Comparison of ENCODE assay signal across 13 cellular contexts in genomic region chr17:3879181-3879580, GRCh38. TPM values are rescaled to one million over a fixed set of nuclear protein-coding genes. Genes with fewer than 3 reads are reported as not detected.
A peak's percentile ranks its signal among the peaks of the same experiment; 100 is the strongest.
DNase-seq lines count a peak whose midpoint lies in the region; ATAC-seq, FAIRE-seq and TF ChIP-seq lines count a peak whose summit lies in the region.
"Had no signal": no experiment of that assay in that cellular context is flagged by ENCODE, and none has a peak within 500 bp of the region (broad histone marks: within the 10 kb centered on the region; RNA-seq: fewer than 3 reads in every experiment).

No MANE protein-coding gene starts in this region.

- H3K36me3 Mint-ChIP-seq in effector memory CD8-positive, alpha-beta T cell (ENCODE audit: insufficient read depth): peaks cover 3% of the 10 kb centered on the region

- no peak overlapping the region for H3K4me3 Mint-ChIP-seq in effector memory CD8-positive, alpha-beta T cell
- H3K4me3 Mint-ChIP-seq: activated CD4-positive, alpha-beta T cell treated with anti-CD3 and anti-CD28 coated beads for 36 hours had no signal

- peak; percentile 63 for DNase-seq in Daoy (ENCODE audit: low read depth)
- DNase-seq in NCI-H524 treated with DMSO at 0.1 percent for 48 hours (lab: John Stamatoyannopoulos, UW): peak; percentile 94
- DNase-seq in effector memory CD8-positive, alpha-beta T cell: no peak
- peak; percentile 99 for DNase-seq in myocyte (ENCODE audit: low read depth)
- DNase-seq in activated CD4-positive, alpha-beta T cell treated with anti-CD3 and anti-CD28 coated beads for 1 hour: no peak
- DNase-seq in GM12891 (ENCODE audit: insufficient read length, low spot score): no peak
- DNase-seq: activated CD4-positive, alpha-beta T cell treated with anti-CD3 and anti-CD28 coated beads for 36 hours; Calu3; mammary epithelial cell; NCI-H345 had no signal

- TF ChIP-seq POLR2A in GM12891 (IDR thresholded peaks at IDR 0.05; ENCODE audit: low read depth, low read length): no peak

- peak overlapping the region; percentile 51 to 63 for H3K27ac Mint-ChIP-seq in effector memory CD8-positive, alpha-beta T cell
- H3K27ac Mint-ChIP-seq: activated CD4-positive, alpha-beta T cell treated with anti-CD3 and anti-CD28 coated beads for 36 hours had no signal

- no peak for FAIRE-seq in GM12891 (lab: Jason Lieb, UNC)
- FAIRE-seq: colon had no signal

- no peaks in the 10 kb centered on the region for H3K27me3 Mint-ChIP-seq in effector memory CD8-positive, alpha-beta T cell
- H3K27me3 Mint-ChIP-seq: activated CD4-positive, alpha-beta T cell treated with anti-CD3 and anti-CD28 coated beads for 36 hours had no signal

- no peaks in the 10 kb centered on the region for H3K9me3 Mint-ChIP-seq in effector memory CD8-positive, alpha-beta T cell

- peaks cover 0 to 2% of the 10 kb centered on the region in 2 donors for H3K4me1 Mint-ChIP-seq in effector memory CD8-positive, alpha-beta T cell (ENCODE audit: low read depth in 2 of 2)
- H3K4me1 Mint-ChIP-seq: activated CD4-positive, alpha-beta T cell treated with anti-CD3 and anti-CD28 coated beads for 36 hours had no signal

- ATAC-seq in effector memory CD8-positive, alpha-beta T cell (replicated peaks): no peak
- no peak for ATAC-seq in GM21367 (IDR thresholded peaks at IDR 0.05; ENCODE audit: unreplicated experiment)
- ATAC-seq in HG03139 (IDR thresholded peaks at IDR 0.05; ENCODE audit: unreplicated experiment): no peak
- ATAC-seq: activated CD4-positive, alpha-beta T cell treated with anti-CD3 and anti-CD28 coated beads for 36 hours had no signal

TF ChIP-seq in GM12891, 5 proteins besides CTCF, POLR2A, EP300 and RAD21:
- TF ChIP-seq POLR2AphosphoS5 (IDR thresholded peaks at IDR 0.05; ENCODE audit: low read depth, low read length): no peak
- no peak for TF ChIP-seq SPI1 (IDR thresholded peaks at IDR 0.05; ENCODE audit: low read depth, low read length)
- TF ChIP-seq PAX5 (IDR thresholded peaks at IDR 0.05; ENCODE audit: insufficient read depth, low read length, severe bottlenecking): no peak
- no peak for TF ChIP-seq TAF1 (IDR thresholded peaks at IDR 0.05; ENCODE audit: low read depth, low read length)
- TF ChIP-seq POU2F2 (IDR thresholded peaks at IDR 0.05; ENCODE audit: low read depth, low read length): no peak
TF ChIP-seq in GM12891: peak in this region for 0.

RNA-seq across cellular contexts. Expression of gene CAMKK1, which starts 13.7 kb away (rescaled TPM):
- 9.6 and 14.4 TPM in 2 replicates for total RNA-seq in Daoy (2014; rRNA removed; shearing (Covaris generic))
- 2.6 and 2.8 TPM in 2 replicates for total RNA-seq in myocyte
- polyA plus RNA-seq in myocyte (2012): 9.9 TPM
- polyA plus RNA-seq in GM12891 (2012; ENCODE audit: low read depth, missing spikeins): 0.64 TPM

RNA-seq across cellular contexts. Expression of gene NCBP3, which starts 33.1 kb away (rescaled TPM):
- total RNA-seq in Daoy (2014; rRNA removed; shearing (Covaris generic)): 18.8 and 30.4 TPM in 2 replicates
- 12.7 and 13.7 TPM in 2 replicates for total RNA-seq in myocyte
- 16.0 TPM for polyA plus RNA-seq in myocyte (2012)
- polyA plus RNA-seq in GM12891 (2012; ENCODE audit: low read depth, missing spikeins): 14.4 TPM

RNA-seq across cellular contexts. Expression of gene P2RX1, which starts 37.1 kb away (rescaled TPM):
- not detected in 2 replicates for total RNA-seq in Daoy (2014; rRNA removed; shearing (Covaris generic))
- total RNA-seq in myocyte: 0.21 and 1.6 TPM in 2 replicates
- polyA plus RNA-seq in myocyte (2012): 1.1 TPM
- polyA plus RNA-seq in GM12891 (2012; ENCODE audit: low read depth, missing spikeins): 1.1 TPM
- total RNA-seq: Calu3, mammary epithelial cell had no signal
- polyA plus RNA-seq: mammary epithelial cell had no signal

Comparison
In these comparisons a context has a peak if more than half of its experiments do, and no peak if none do; other contexts are left out.
1. DNase-seq: peak in Daoy (single experiment), NCI-H524 treated with DMSO at 0.1 percent for 48 hours (single experiment) and myocyte (single experiment); none in effector memory CD8-positive, alpha-beta T cell (0 of 3), activated CD4-positive, alpha-beta T cell treated with anti-CD3 and anti-CD28 coated beads for 1 hour (single experiment) and GM12891 (single experiment).